ENCODE assay signal across 8 cellular contexts in genomic region chr15:76339302-76340197, GRCh38. TPM values are rescaled to one million over a fixed set of nuclear protein-coding genes. Genes with fewer than 3 reads are reported as not detected.
DNase-seq lines count a peak whose midpoint lies in the region; ATAC-seq and TF ChIP-seq lines count a peak whose summit lies in the region.

No MANE protein-coding gene starts in this region.

- peak; percentile 15 for DNase-seq in NCI-H748 (lab: John Stamatoyannopoulos, UW; ENCODE audit: unreplicated experiment)
- DNase-seq in NCI-H748 treated with DMSO at 0.1 percent for 48 hours (lab: John Stamatoyannopoulos, UW): no peak
- DNase-seq in WTC11 (ENCODE audit: low spot score): peak; percentile 43
- DNase-seq in stimulated activated naive CD8-positive, alpha-beta T cell treated with anti-CD3 and anti-CD28 coated beads, Interleukin-15, amount 100 ng/mL, for 72 hours: peak; percentile 28 to 35
- no peak for DNase-seq in iPS-NIHi11 (ENCODE audit: low spot score)
- no peak for DNase-seq in NCI-H1048 (lab: John Stamatoyannopoulos, UW)

- H3K9ac ChIP-seq in iPS-15b (ENCODE audit: low read depth, low read length): no peak overlapping the region

- H3K4me3 Mint-ChIP-seq in WTC11: peak overlapping the region; percentile 82
- H3K4me3 Mint-ChIP-seq in stimulated activated naive CD8-positive, alpha-beta T cell treated with anti-CD3 and anti-CD28 coated beads, Interleukin-15, amount 100 ng/mL, for 72 hours: peak overlapping the region; percentile 96

- H3K4me1 ChIP-seq in iPS-15b (ENCODE audit: control insufficient read depth, insufficient read depth, low read length): no peaks in the 10 kb centered on the region

- TF ChIP-seq CTCF in WTC11 (IDR thresholded peaks at IDR 0.05): no peak

- H3K4me3 ChIP-seq in iPS-15b (ENCODE audit: low read depth, low read length): peak overlapping the region; percentile 54

- no peaks in the 10 kb centered on the region for H3K36me3 ChIP-seq in iPS-15b (ENCODE audit: control insufficient read depth, insufficient read depth, low read length)

- H3K36me3 Mint-ChIP-seq in WTC11: no peaks in the 10 kb centered on the region

- H3K27me3 Mint-ChIP-seq in WTC11 (ENCODE audit: low read depth): peaks cover 97% of the 10 kb centered on the region
- H3K27me3 Mint-ChIP-seq in stimulated activated naive CD8-positive, alpha-beta T cell treated with anti-CD3 and anti-CD28 coated beads, Interleukin-15, amount 100 ng/mL, for 72 hours: peaks cover 96% of the 10 kb centered on the region

- H3K9me3 Mint-ChIP-seq in WTC11: no peaks in the 10 kb centered on the region
- no peaks in the 10 kb centered on the region for H3K9me3 Mint-ChIP-seq in stimulated activated naive CD8-positive, alpha-beta T cell treated with anti-CD3 and anti-CD28 coated beads, Interleukin-15, amount 100 ng/mL, for 72 hours

- H3K4me1 Mint-ChIP-seq in WTC11: peaks cover 51% of the 10 kb centered on the region
- H3K4me1 Mint-ChIP-seq in stimulated activated naive CD8-positive, alpha-beta T cell treated with anti-CD3 and anti-CD28 coated beads, Interleukin-15, amount 100 ng/mL, for 72 hours: peaks cover 72% of the 10 kb centered on the region

- H3K27ac Mint-ChIP-seq in WTC11: no peak overlapping the region
- no peak overlapping the region for H3K27ac Mint-ChIP-seq in stimulated activated naive CD8-positive, alpha-beta T cell treated with anti-CD3 and anti-CD28 coated beads, Interleukin-15, amount 100 ng/mL, for 72 hours

- no peak for ATAC-seq in WTC11
- ATAC-seq in stimulated activated naive CD8-positive, alpha-beta T cell treated with anti-CD3 and anti-CD28 coated beads, Interleukin-15, amount 100 ng/mL, for 72 hours: no peak
- ATAC-seq in GM21515 (IDR thresholded peaks at IDR 0.05; ENCODE audit: unreplicated experiment): no peak

- POLR2A ChIA-PET in WTC11 (lab: Charles Lee): no interaction called here

- H3K27me3 ChIP-seq in iPS-15b (ENCODE audit: control insufficient read depth, insufficient read depth, low read length): peaks cover 91% of the 10 kb centered on the region

- CTCF ChIA-PET in WTC11 (lab: Charles Lee): interaction anchor here (1.2 kb wide), 2 partner anchors 9 to 149 kb away, joined by 3 to 4 read pairs; no protein-coding TSS in a partner anchor

- no peaks in the 10 kb centered on the region for H3K9me3 ChIP-seq in iPS-15b (ENCODE audit: control insufficient read depth, insufficient read depth, low read length)

TF ChIP-seq in WTC11, 78 proteins besides CTCF, POLR2A, EP300 and RAD21:
- TF ChIP-seq, protein P1, sequence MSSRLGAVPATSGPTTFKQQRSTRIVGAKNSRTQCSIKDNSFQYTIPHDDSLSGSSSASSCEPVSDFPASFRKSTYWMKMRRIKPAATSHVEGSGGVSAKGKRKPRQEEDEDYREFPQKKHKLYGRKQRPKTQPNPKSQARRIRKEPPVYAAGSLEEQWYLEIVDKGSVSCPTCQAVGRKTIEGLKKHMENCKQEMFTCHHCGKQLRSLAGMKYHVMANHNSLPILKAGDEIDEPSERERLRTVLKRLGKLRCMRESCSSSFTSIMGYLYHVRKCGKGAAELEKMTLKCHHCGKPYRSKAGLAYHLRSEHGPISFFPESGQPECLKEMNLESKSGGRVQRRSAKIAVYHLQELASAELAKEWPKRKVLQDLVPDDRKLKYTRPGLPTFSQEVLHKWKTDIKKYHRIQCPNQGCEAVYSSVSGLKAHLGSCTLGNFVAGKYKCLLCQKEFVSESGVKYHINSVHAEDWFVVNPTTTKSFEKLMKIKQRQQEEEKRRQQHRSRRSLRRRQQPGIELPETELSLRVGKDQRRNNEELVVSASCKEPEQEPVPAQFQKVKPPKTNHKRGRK (CRISPR knock-in tag; IDR thresholded peaks at IDR 0.05; ENCODE audit: borderline replicate concordance): 0 out of 2 replicates have a peak, but pooled peaks have one; percentile 14
- no peak for TF ChIP-seq FOXJ3 (CRISPR knock-in tag; IDR thresholded peaks at IDR 0.05; ENCODE audit: borderline replicate concordance)

RNA-seq across cellular contexts. Expression of gene ISL2, which starts 3.0 kb away (rescaled TPM):
- total RNA-seq in WTC11 (2021): 0.18 to 0.37 TPM (median 0.24 TPM) in 3 replicates

RNA-seq across cellular contexts. Expression of gene ETFA, which starts 28.3 kb away (rescaled TPM):
- total RNA-seq in WTC11 (2021): 84.4 to 97.7 TPM (median 85.4 TPM) in 3 replicates

Comparison
In these comparisons a context has a peak if more than half of its experiments do, and no peak if none do; other contexts are left out.
1. DNase-seq: peak in NCI-H748 (single experiment), WTC11 (single experiment) and stimulated activated naive CD8-positive, alpha-beta T cell treated with anti-CD3 and anti-CD28 coated beads, Interleukin-15, amount 100 ng/mL, for 72 hours (2 of 2); none in NCI-H748 treated with DMSO at 0.1 percent for 48 hours (single experiment), iPS-NIHi11 (single experiment) and NCI-H1048 (single experiment).